Comparison of ENCODE assay signal across 8 cellular contexts in the genomic region with DNA sequence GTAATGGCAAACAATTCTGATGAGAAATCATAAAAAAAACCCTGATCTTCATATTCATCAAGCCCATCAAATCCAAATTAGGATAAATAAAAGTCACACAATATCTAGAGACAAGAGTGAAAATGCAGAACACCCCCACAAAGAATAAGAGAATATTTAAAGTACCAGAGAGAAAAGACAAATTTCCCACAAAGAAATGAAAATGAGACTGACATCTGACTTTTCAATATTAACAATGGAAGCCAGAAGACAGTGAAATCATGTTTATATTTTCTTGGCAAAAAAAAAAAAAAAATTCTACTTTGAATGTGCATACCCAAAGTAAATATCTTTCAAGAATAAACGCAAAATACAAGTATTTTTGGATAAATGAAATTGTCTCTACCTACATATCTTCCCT.
"Had no signal": no experiment of that assay in that cellular context is flagged by ENCODE, and none has a peak within 500 bp of the region (broad histone marks: within the 10 kb centered on the region; RNA-seq: fewer than 3 reads in every experiment).

No MANE protein-coding gene starts in this region.

- H3K4me3 ChIP-seq: GM12878 had no signal

- DNase-seq: GDM1, GF-D8 had no signal

- FAIRE-seq: G401.6, GM12878, GM12891, GM12892, GM18507, GM19239 had no signal

- ATAC-seq: GM12878 had no signal
